ENCODE assay signal across 13 cellular contexts in genomic region chr20:53524589-53525311, GRCh38.
"Had no signal": no experiment of that assay in that cellular context is flagged by ENCODE, and none has a peak within 500 bp of the region (broad histone marks: within the 10 kb centered on the region; RNA-seq: fewer than 3 reads in every experiment).

No MANE protein-coding gene starts in this region.

- H3K27ac Mint-ChIP-seq: activated naive CD4-positive, alpha-beta T cell treated with anti-CD3 and anti-CD28 coated beads, Interleukin-2, amount 50 U/mL, for 24 hours; activated T-cell treated with anti-CD3 and anti-CD28 coated beads, Interleukin-2, amount 50 U/mL, for 24 hours; stimulated activated memory B cell treated with anti-CD40 and anti-IgM and Interleukin-4, amounts not matched to agents 10 μg/mL and 1 μg/mL and 100 μg/mL, for 72 hours had no signal

- H3K36me3 Mint-ChIP-seq: stimulated activated memory B cell treated with anti-CD40 and anti-IgM and Interleukin-4, amounts not matched to agents 10 μg/mL and 1 μg/mL and 100 μg/mL, for 72 hours had no signal

- H3K9me3 Mint-ChIP-seq: activated naive CD4-positive, alpha-beta T cell treated with anti-CD3 and anti-CD28 coated beads, Interleukin-2, amount 50 U/mL, for 24 hours; activated T-cell treated with anti-CD3 and anti-CD28 coated beads, Interleukin-2, amount 50 U/mL, for 24 hours; stimulated activated memory B cell treated with anti-CD40 and anti-IgM and Interleukin-4, amounts not matched to agents 10 μg/mL and 1 μg/mL and 100 μg/mL, for 72 hours had no signal

- H3K27me3 Mint-ChIP-seq: activated naive CD4-positive, alpha-beta T cell treated with anti-CD3 and anti-CD28 coated beads, Interleukin-2, amount 50 U/mL, for 24 hours; activated T-cell treated with anti-CD3 and anti-CD28 coated beads, Interleukin-2, amount 50 U/mL, for 24 hours; stimulated activated memory B cell treated with anti-CD40 and anti-IgM and Interleukin-4, amounts not matched to agents 10 μg/mL and 1 μg/mL and 100 μg/mL, for 72 hours had no signal

- H3K4me1 ChIP-seq: adrenal gland, colonic mucosa, gastroesophageal sphincter had no signal

- ATAC-seq: activated CD4-positive, CD25-positive, alpha-beta regulatory T cell treated with anti-CD3 and anti-CD28 coated beads, Interleukin-2, amount 50 U/mL, for 24 hours; gastroesophageal sphincter; left cardiac atrium; stimulated activated memory B cell treated with anti-CD40 and anti-IgM and Interleukin-4, amounts not matched to agents 10 μg/mL and 1 μg/mL and 100 μg/mL, for 72 hours had no signal

- H3K4me3 Mint-ChIP-seq: activated naive CD4-positive, alpha-beta T cell treated with anti-CD3 and anti-CD28 coated beads, Interleukin-2, amount 50 U/mL, for 24 hours; activated T-cell treated with anti-CD3 and anti-CD28 coated beads, Interleukin-2, amount 50 U/mL, for 24 hours; stimulated activated memory B cell treated with anti-CD40 and anti-IgM and Interleukin-4, amounts not matched to agents 10 μg/mL and 1 μg/mL and 100 μg/mL, for 72 hours had no signal

- H3K4me1 Mint-ChIP-seq: activated naive CD4-positive, alpha-beta T cell treated with anti-CD3 and anti-CD28 coated beads, Interleukin-2, amount 50 U/mL, for 24 hours; stimulated activated memory B cell treated with anti-CD40 and anti-IgM and Interleukin-4, amounts not matched to agents 10 μg/mL and 1 μg/mL and 100 μg/mL, for 72 hours had no signal

- H3K27me3 ChIP-seq: adrenal gland, colonic mucosa, gastroesophageal sphincter, neutrophil had no signal

- H3K9me3 ChIP-seq: adrenal gland, colonic mucosa, gastroesophageal sphincter, neutrophil had no signal

- DNase-seq: activated T-cell treated with anti-CD3 and anti-CD28 coated beads, Interleukin-2, amount 50 U/mL, for 24 hours; adrenal gland; caudate nucleus; colonic mucosa; left cardiac atrium; posterior cingulate gyrus; retina; T-helper 9 cell had no signal

- H3K27ac ChIP-seq: adrenal gland, colonic mucosa, gastroesophageal sphincter, neutrophil had no signal

- H3K4me3 ChIP-seq: adrenal gland, colonic mucosa, gastroesophageal sphincter had no signal

- H3K36me3 ChIP-seq: adrenal gland, colonic mucosa, gastroesophageal sphincter, neutrophil had no signal
